19 cellular contexts compared by ENCODE assay signal in the genomic region with DNA sequence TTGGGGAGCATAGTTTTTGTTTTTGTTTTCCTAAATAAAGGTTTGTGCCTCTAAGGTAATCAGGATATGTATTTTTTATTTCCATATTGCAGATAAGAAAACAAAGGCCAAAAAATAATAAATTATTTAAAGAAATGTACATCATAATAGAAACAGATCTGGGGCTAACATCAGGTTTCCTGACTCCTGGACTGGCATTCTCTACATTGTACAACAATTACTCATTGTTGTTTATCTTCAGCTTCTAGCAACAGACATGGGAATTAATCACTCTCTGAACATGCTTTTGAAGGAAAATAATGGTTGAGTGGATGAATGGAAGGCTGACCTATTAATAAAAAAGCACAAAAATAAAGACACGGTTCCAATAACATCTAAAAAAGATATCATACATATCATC.
DNase-seq lines count a peak whose midpoint lies in the region; ATAC-seq and TF ChIP-seq lines count a peak whose summit lies in the region.
"Had no signal": no experiment of that assay in that cellular context is flagged by ENCODE, and none has a peak within 500 bp of the region (broad histone marks: within the 10 kb centered on the region; RNA-seq: fewer than 3 reads in every experiment).

No MANE protein-coding gene starts in this region.

- H3K4me3 ChIP-seq in epithelial cell of esophagus (ENCODE audit: low read length) (no peak overlapping the region), mesodermal cell (ENCODE audit: extremely low read depth, insufficient read depth, low read length, poor library complexity, severe bottlenecking) (no peak overlapping the region)
- H3K4me3 ChIP-seq: mucosa of descending colon had no signal

- POLR2A ChIA-PET in RWPE1 (lab: Yijun Ruan, JAX; ENCODE audit: low non-redundant PET) = no interaction called here

- H3K4me1 ChIP-seq in mesodermal cell (ENCODE audit: control insufficient read depth, insufficient read depth, low read length, poor library complexity, severe bottlenecking) = peaks cover 10% of the 10 kb centered on the region
- H3K4me1 ChIP-seq: BE2C had no signal

- no CpG with 5 or more reads among the region's 1 CpG for WGBS in mesodermal cell (ENCODE audit: insufficient coverage in 2 of 2), 2 experiments

- no peaks in the 10 kb centered on the region for H3K36me3 ChIP-seq in mesodermal cell (ENCODE audit: control insufficient read depth, insufficient read depth, low read length)
- H3K36me3 ChIP-seq: BE2C had no signal

- TF ChIP-seq CTCF in RWPE1 (conservative IDR thresholded peaks at IDR 0.05; ENCODE audit: low read depth) = no peak
- no peak for TF ChIP-seq CTCF in epithelial cell of esophagus (IDR thresholded peaks at IDR 0.05; ENCODE audit: insufficient read depth, low read depth, low read length, missing control alignments)

- ATAC-seq in HG02852 (IDR thresholded peaks at IDR 0.05; ENCODE audit: unreplicated experiment) (no peak), GM18498 (IDR thresholded peaks at IDR 0.05; ENCODE audit: unreplicated experiment) (no peak)
- ATAC-seq: esophagus mucosa, mucosa of descending colon had no signal

- H3K9me3 ChIP-seq in mesodermal cell (ENCODE audit: control insufficient read depth, low read length) = peaks cover 5% of the 10 kb centered on the region
- H3K9me3 ChIP-seq: BE2C, mucosa of descending colon had no signal

- H3K27ac ChIP-seq in RWPE1 (no peak overlapping the region), mesodermal cell (ENCODE audit: low read depth, low read length, severe bottlenecking) (peak overlapping the region; percentile 90)
- H3K27ac ChIP-seq: KMS-11 had no signal

- DNase-seq in COLO829 (ENCODE audit: low spot score) (peak; percentile 7), RWPE1 (ENCODE audit: low spot score) (peak; percentile 44), epithelial cell of esophagus (ENCODE audit: low read depth) (peak; percentile 55), NCI-H748 (lab: John Stamatoyannopoulos, UW; ENCODE audit: unreplicated experiment) (no peak), activated T-cell treated with anti-CD3 and anti-CD28 coated beads for 4 hours (no peak)
- DNase-seq: activated CD8-positive, alpha-beta memory T cell treated with anti-CD3 and anti-CD28 coated beads for 24 hours; activated naive CD4-positive, alpha-beta T cell treated with anti-CD3 and anti-CD28 coated beads for 36 hours; BE2C; DND-41; mucosa of descending colon; NCI-H2029; NCI-H69; posterior cingulate gyrus; Right ventricle myocardium superior had no signal

- CTCF ChIA-PET in RWPE1 (lab: Yijun Ruan, JAX) = interaction anchor here (0.7 to 1.1 kb wide), 2 partner anchors 11 to 532 kb away, joined by 3 read pairs; no protein-coding TSS in a partner anchor

Comparison
In these comparisons a context has a peak if more than half of its experiments do, and no peak if none do; other contexts are left out.
1. DNase-seq: peak in COLO829 (single experiment), RWPE1 (single experiment) and epithelial cell of esophagus (single experiment); none in NCI-H748 (single experiment) and activated T-cell treated with anti-CD3 and anti-CD28 coated beads for 4 hours (single experiment).